ENCODE assay signal across 1 cellular context in genomic region chr16:8854298-8854948, GRCh38.
TF ChIP-seq lines count a peak whose summit lies in the region.

No MANE protein-coding gene starts in this region.

TF ChIP-seq in endothelial cell of umbilical vein, 7 proteins besides CTCF, POLR2A, EP300 and RAD21:
- peak; percentile 16 for TF ChIP-seq POLR2AphosphoS5 (IDR thresholded peaks at IDR 0.05; ENCODE audit: insufficient read depth, low read depth, low read length)
- TF ChIP-seq EZH2 (IDR thresholded peaks at IDR 0.05; ENCODE audit: borderline replicate concordance, low read depth, low read length, severe bottlenecking) = no peak
